ENCODE assay signal across 8 cellular contexts in the genomic region with DNA sequence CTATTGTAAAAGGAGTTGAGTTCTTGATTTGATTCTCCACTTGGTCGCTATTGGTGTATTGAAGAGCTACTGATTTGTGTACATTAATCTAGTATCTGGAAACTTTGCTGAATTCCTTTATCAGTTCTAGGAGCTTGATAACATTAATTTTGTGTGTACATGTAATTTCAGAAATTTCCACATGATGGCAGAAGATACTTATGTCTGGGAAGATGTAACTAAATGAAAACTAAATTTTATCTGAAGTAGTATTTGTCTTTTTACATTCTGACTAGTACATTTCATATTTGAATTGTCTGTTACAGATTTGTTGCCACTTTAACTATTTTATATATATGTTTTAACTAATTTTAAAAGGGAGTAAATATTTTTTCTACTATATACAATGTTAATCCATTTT. TPM values are rescaled to one million over a fixed set of nuclear protein-coding genes. Genes with fewer than 3 reads are reported as not detected.
DNase-seq lines count a peak whose midpoint lies in the region; ATAC-seq and TF ChIP-seq lines count a peak whose summit lies in the region.

No MANE protein-coding gene starts in this region.

- TF ChIP-seq CTCF in RWPE2 (IDR thresholded peaks at IDR 0.05; ENCODE audit: poor library complexity, severe bottlenecking) (peak; percentile 77), gastroesophageal sphincter (IDR thresholded peaks at IDR 0.05) (peak; percentile 6 to 37 (median 20))

- no peak overlapping the region for H3K4me3 ChIP-seq in Jurkat, Clone E6-1 (ENCODE audit: low read length)
- H3K4me3 ChIP-seq in RWPE2 (ENCODE audit: severe bottlenecking) (no peak overlapping the region), gastroesophageal sphincter (no peak overlapping the region), MG63 (no peak overlapping the region)

- H3K27ac ChIP-seq in RWPE2 (ENCODE audit: poor library complexity, severe bottlenecking) (no peak overlapping the region), gastroesophageal sphincter (no peak overlapping the region)

- 56 to 100% methylated on average over 1 of the region's 1 CpG for WGBS in gastroesophageal sphincter (ENCODE audit: low coverage in 1 of 2), 2 donors

- no peaks in the 10 kb centered on the region for H3K36me3 ChIP-seq in RWPE2 (ENCODE audit: low read depth)
- peaks cover 0 to 4% of the 10 kb centered on the region in 2 donors for H3K36me3 ChIP-seq in gastroesophageal sphincter
- H3K36me3 ChIP-seq in MG63 = no peaks in the 10 kb centered on the region

- no peaks in the 10 kb centered on the region for H3K27me3 ChIP-seq in RWPE2 (ENCODE audit: insufficient read depth, poor library complexity, severe bottlenecking)
- no peaks in the 10 kb centered on the region for H3K27me3 ChIP-seq in gastroesophageal sphincter
- no peaks in the 10 kb centered on the region for H3K27me3 ChIP-seq in MG63

- no peaks in the 10 kb centered on the region for H3K9me3 ChIP-seq in RWPE2 (ENCODE audit: severe bottlenecking)
- peaks cover 0 to 10% (median 0%) of the 10 kb centered on the region in 3 donors for H3K9me3 ChIP-seq in gastroesophageal sphincter
- H3K9me3 ChIP-seq in MG63 = no peaks in the 10 kb centered on the region

- ATAC-seq in RWPE2 (ENCODE audit: low read depth) = no peak
- no peak for ATAC-seq in gastroesophageal sphincter
- ATAC-seq in HG03108 (IDR thresholded peaks at IDR 0.05; ENCODE audit: unreplicated experiment) = no peak

- TF ChIP-seq POLR2A in gastroesophageal sphincter (IDR thresholded peaks at IDR 0.05) = no peak

- no peaks in the 10 kb centered on the region for H3K4me1 ChIP-seq in RWPE2 (ENCODE audit: insufficient read depth, poor library complexity, severe bottlenecking)
- no peaks in the 10 kb centered on the region for H3K4me1 ChIP-seq in gastroesophageal sphincter

- TF ChIP-seq EP300 in gastroesophageal sphincter (IDR thresholded peaks at IDR 0.05) = no peak

- peak; percentile 8 for DNase-seq in COR-L47 (lab: John Stamatoyannopoulos, UW)
- peak; percentile 34 for DNase-seq in Jurkat, Clone E6-1 (ENCODE audit: low read depth, low spot score)
- no peak for DNase-seq in RWPE2 (ENCODE audit: low spot score)
- no peak for DNase-seq in activated gamma-delta T cell treated with Interleukin-2 at 50 U/mL for 16 hours
- DNase-seq in HK-2 (ENCODE audit: unreplicated experiment) = no peak
- no peak for DNase-seq in MG63

RNA-seq across cellular contexts. Expression of a gene that starts 27.6 kb away (rescaled TPM):
- polyA plus RNA-seq in Jurkat, Clone E6-1 (2012; ENCODE audit: insufficient read depth, insufficient read length) = 55.7 TPM
- 1 to 10 TPM; 6.9 to 8.5 (median 7.2) TPM for total RNA-seq in gastroesophageal sphincter
- total RNA-seq in MG63 (2014; rRNA removed; shearing (Covaris generic); ENCODE audit: low replicate concordance) = 13.8 and 26.7 TPM in 2 replicates

Comparison
In these comparisons a context has a peak if more than half of its experiments do, and no peak if none do; other contexts are left out.
1. DNase-seq: peak in COR-L47 (single experiment) and Jurkat, Clone E6-1 (single experiment); none in RWPE2 (single experiment), activated gamma-delta T cell treated with Interleukin-2 at 50 U/mL for 16 hours (single experiment), HK-2 (single experiment) and MG63 (single experiment).